8 cellular contexts compared by ENCODE assay signal in the genomic region with DNA sequence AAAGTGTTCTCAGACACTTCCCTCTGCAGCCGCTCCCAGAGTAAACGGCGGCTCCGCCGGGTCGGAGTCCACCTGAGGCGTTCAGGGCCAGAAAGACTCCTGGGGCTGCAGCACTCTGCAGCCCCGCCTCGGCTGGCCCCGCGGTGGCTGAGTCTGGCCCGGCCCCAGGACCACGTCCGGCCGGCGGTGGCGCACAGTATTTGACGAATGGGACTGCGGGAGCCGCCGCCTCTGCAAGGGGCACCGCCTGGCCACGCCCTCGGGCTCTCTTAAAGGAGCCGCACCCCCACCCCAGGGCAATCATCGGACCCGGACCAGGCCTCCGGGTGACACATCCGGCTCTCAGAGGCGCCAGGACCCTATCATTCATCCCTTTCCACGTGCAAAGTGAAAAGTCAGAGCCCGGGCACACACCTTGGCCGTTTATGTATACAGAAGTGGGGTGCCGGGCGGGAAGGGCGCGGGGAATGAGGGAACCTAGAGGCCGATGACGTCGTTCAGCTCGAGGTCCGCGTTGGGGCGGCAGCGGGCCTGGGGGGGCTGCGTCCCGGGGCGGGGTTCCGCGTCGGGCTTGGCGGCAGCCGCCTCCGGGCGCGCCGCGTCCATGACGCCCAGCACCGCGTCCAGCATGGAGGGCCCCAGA. TPM values are rescaled to one million over a fixed set of nuclear protein-coding genes. Genes with fewer than 3 reads are reported as not detected.
DNase-seq lines count a peak whose midpoint lies in the region; ATAC-seq and TF ChIP-seq lines count a peak whose summit lies in the region.

No MANE protein-coding gene starts in this region.

- H3K9me3 Mint-ChIP-seq in H9: 0 out of 5 replicates have a peak, but pooled peaks cover 0 to 3% of the 10 kb centered on the region in 2 experiments
- H3K9me3 Mint-ChIP-seq in T-cell: no peaks in the 10 kb centered on the region

- H3K4me3 ChIP-seq in GM12864 (ENCODE audit: low read depth, low read length): peak overlapping the region; percentile 52
- H3K4me3 ChIP-seq in Loucy (ENCODE audit: low read length, poor library complexity, severe bottlenecking): peak overlapping the region; percentile 100
- H3K4me3 ChIP-seq in right cardiac atrium (ENCODE audit: low read length): peak overlapping the region; percentile 46
- H3K4me3 ChIP-seq in psoas muscle: peak overlapping the region; percentile 78
- H3K4me3 ChIP-seq in vagina: peak overlapping the region; percentile 62 to 64

- no peak overlapping the region for H3K4ac ChIP-seq in H9 (ENCODE audit: low read depth, low read length)

- no peak overlapping the region for H4K91ac ChIP-seq in H9 (ENCODE audit: insufficient read length, low read depth, low read length)

- ATAC-seq in T-cell (replicated peaks in 1 of 4): peak; percentile 19 to 39 (median 38)
- ATAC-seq in right cardiac atrium: peak; percentile 81 to 83
- ATAC-seq in psoas muscle: peak; percentile 77 to 87 (median 80)

- H3K36me3 Mint-ChIP-seq in H9 (ENCODE audit: insufficient read depth in 1 of 3, low read depth in 3 of 3) (peaks cover 3 to 19% (median 18%) of the 10 kb centered on the region in 3 experiments; a peak in 6 of 7 replicates), T-cell (peaks cover under 1% of the 10 kb centered on the region)

- H3K4me1 Mint-ChIP-seq in H9 (peaks cover 11 to 12% of the 10 kb centered on the region in 2 experiments), T-cell (peaks cover 17 to 28% (median 25%) of the 10 kb centered on the region in 3 donors)

- no peaks in the 10 kb centered on the region for H3K9me2 ChIP-seq in Loucy (replicated peaks; ENCODE audit: low read depth, low read length)

- H3K27me3 ChIP-seq in H9 (ENCODE audit: insufficient read depth, low read length) (no peaks in the 10 kb centered on the region; the same call in 1 of the 2 replicates), Loucy (ENCODE audit: insufficient read depth, low read length, poor library complexity, severe bottlenecking) (no peaks in the 10 kb centered on the region), right cardiac atrium (ENCODE audit: control insufficient read depth, insufficient read depth) (no peaks in the 10 kb centered on the region), psoas muscle (ENCODE audit: insufficient read depth in 3 of 3, low read length in 2 of 3) (peaks cover 0 to 12% (median 0%) of the 10 kb centered on the region in 3 donors), vagina (no peaks in the 10 kb centered on the region)

- intact Hi-C loops in right cardiac atrium (cut with DNase I): no loop called here
- intact Hi-C loops in psoas muscle (cut with DNase I): loop anchor here in 1 of 2 donors (10.0 kb wide), 1 partner anchor 480 kb away; no protein-coding TSS in a partner anchor
- intact Hi-C loops in vagina (cut with DNase I): no loop called here

- H2BK12ac ChIP-seq in H9 (ENCODE audit: insufficient read length, low read depth, low read length): no peak overlapping the region

- CTCF ChIA-PET in T-cell (lab: Charles Lee): no interaction called here

- no peak overlapping the region for H2BK15ac ChIP-seq in H9 (ENCODE audit: low read depth, low read length)

- whole genome bisulfite sequencing in H9 (ENCODE audit: extremely low coverage, insufficient read length, low lambda C conversion rate): no CpG with 5 or more reads among the region's 61 CpGs
- 19% methylated on average over 61 of the region's 61 CpGs for WGBS in right cardiac atrium
- WGBS in psoas muscle, 3 donors: 5 to 10% (median 6%) methylated on average over 40 to 61 of the region's 61 CpGs

- H3K27ac Mint-ChIP-seq in H9 (peak overlapping the region; percentile 77 to 100 (median 99); a peak in 6 of 7 replicates), T-cell (peak overlapping the region; percentile 89 to 90)

- no peak overlapping the region for H3T11ph ChIP-seq in H9 (ENCODE audit: low read length)

- H3K79me1 ChIP-seq in H9 (ENCODE audit: insufficient read depth, low read depth, low read length, poor library complexity, severe bottlenecking): no peaks in the 10 kb centered on the region

- no peak overlapping the region for H4K5ac ChIP-seq in H9 (ENCODE audit: insufficient read length, low read depth, low read length)

- H3K18ac ChIP-seq in H9 (ENCODE audit: insufficient read length, low read depth, low read length): peak overlapping the region; percentile 90

- peaks cover 35% of the 10 kb centered on the region for H3K27me3 Mint-ChIP-seq in H9 (ENCODE audit: low read depth)
- peaks cover 4 to 16% of the 10 kb centered on the region in 2 donors for H3K27me3 Mint-ChIP-seq in T-cell

- H3K4me2 ChIP-seq in H9 (ENCODE audit: insufficient read depth, insufficient read length, low read length) (peak overlapping the region; percentile 32), Loucy (ENCODE audit: low read depth, low read length, poor library complexity, severe bottlenecking) (peak overlapping the region; percentile 100)

- no peaks in the 10 kb centered on the region for H4K20me1 ChIP-seq in H9 (ENCODE audit: control insufficient read depth, insufficient read depth, insufficient read length)
- peaks cover 12% of the 10 kb centered on the region for H4K20me1 ChIP-seq in Loucy (ENCODE audit: insufficient read depth, low read length, poor library complexity, severe bottlenecking)

- no peak overlapping the region for H4K8ac ChIP-seq in H9 (replicated peaks; ENCODE audit: insufficient read length, low read depth, low read length)

- no peak for TF ChIP-seq CTCF in GM12864 (IDR thresholded peaks at IDR 0.05; ENCODE audit: low read depth, low read length, missing control alignments)
- no peak for TF ChIP-seq CTCF in H9 (conservative IDR thresholded peaks at IDR 0.05)
- no peak for TF ChIP-seq CTCF in Loucy (conservative IDR thresholded peaks at IDR 0.05; ENCODE audit: low read length)
- TF ChIP-seq CTCF in psoas muscle (IDR thresholded peaks at IDR 0.05): no peak
- peak in 1 of 3 experiments; percentile 8 for TF ChIP-seq CTCF in vagina (IDR thresholded peaks at IDR 0.05)

- H3K27ac ChIP-seq in H9 (ENCODE audit: insufficient read length, low read depth, low read length): no peak overlapping the region
- peak overlapping the region; percentile 95 for H3K27ac ChIP-seq in right cardiac atrium (ENCODE audit: low read length)
- peak overlapping the region; percentile 91 for H3K27ac ChIP-seq in psoas muscle
- H3K27ac ChIP-seq in vagina: peak overlapping the region; percentile 90

- H3K79me2 ChIP-seq in H9 (ENCODE audit: insufficient read depth, low read length) (no peaks in the 10 kb centered on the region), Loucy (ENCODE audit: insufficient read depth, low read length) (no peaks in the 10 kb centered on the region)

- peaks cover 11% of the 10 kb centered on the region for H3K23me2 ChIP-seq in H9 (ENCODE audit: insufficient read length, low read depth, low read length, poor library complexity, severe bottlenecking)

- H3K9ac ChIP-seq in H9 (ENCODE audit: extremely low read depth, insufficient read length, low read length): peak overlapping the region; percentile 23
- peak overlapping the region; percentile 83 for H3K9ac ChIP-seq in Loucy (ENCODE audit: low read depth, low read length, poor library complexity, severe bottlenecking)

- H2AK5ac ChIP-seq in H9 (ENCODE audit: insufficient read length, low read length): no peak overlapping the region

- H3K56ac ChIP-seq in H9 (ENCODE audit: insufficient read length, low read depth, low read length): no peak overlapping the region

- H2BK5ac ChIP-seq in H9 (ENCODE audit: insufficient read length, low read length): no peak overlapping the region

- POLR2A ChIA-PET in T-cell (lab: Charles Lee): no interaction called here

- H2BK20ac ChIP-seq in H9 (ENCODE audit: low read depth, low read length, poor library complexity, severe bottlenecking): no peak overlapping the region

- no peak overlapping the region for H2AFZ ChIP-seq in H9 (ENCODE audit: low read length)
- peak overlapping the region; percentile 97 for H2AFZ ChIP-seq in Loucy (ENCODE audit: low read length)

- H2BK120ac ChIP-seq in H9 (ENCODE audit: low read depth, low read length, poor library complexity, severe bottlenecking): peak overlapping the region; percentile 89

- H3K36me3 ChIP-seq in Loucy (ENCODE audit: insufficient read depth, low read length): peaks cover 14% of the 10 kb centered on the region; the same call in 1 of the 2 replicates
- H3K36me3 ChIP-seq in psoas muscle (ENCODE audit: insufficient read depth in 1 of 2, low read depth in 1 of 2): peaks cover 0 to 26% of the 10 kb centered on the region in 2 donors
- peaks cover 0 to 25% of the 10 kb centered on the region in 2 donors for H3K36me3 ChIP-seq in vagina

- H3K23ac ChIP-seq in H9 (ENCODE audit: insufficient read length, low read depth, low read length): no peak overlapping the region

- H3K9me3 ChIP-seq in H9 (ENCODE audit: control insufficient read depth, low read depth, low read length) (no peaks in the 10 kb centered on the region), Loucy (ENCODE audit: insufficient read depth, low read depth, low read length) (no peaks in the 10 kb centered on the region), right cardiac atrium (ENCODE audit: control insufficient read depth, low read length) (no peaks in the 10 kb centered on the region), psoas muscle (no peaks in the 10 kb centered on the region), vagina (no peaks in the 10 kb centered on the region)

- H3F3A ChIP-seq in Loucy (ENCODE audit: low read depth): peaks cover 5% of the 10 kb centered on the region; the same call in 1 of the 2 replicates

- peak overlapping the region; percentile 75 to 84 for H3K4me3 Mint-ChIP-seq in H9
- H3K4me3 Mint-ChIP-seq in T-cell: peak overlapping the region; percentile 85 to 89 (median 85)

- H3K14ac ChIP-seq in H9 (ENCODE audit: insufficient read depth, low read length): peak overlapping the region; percentile 86; the same call in 1 of the 2 replicates

- DNase-seq in GM12864 (ENCODE audit: low read depth) (peak; percentile 50), H9 (peak; percentile 95), T-cell (peak in 31 of 34 experiments; percentile 24 to 71 (median 49)), amygdala (lab: John Stamatoyannopoulos, UW) (peak in 54 of 56 donors; percentile 33 to 89 (median 74)), right cardiac atrium (peak; percentile 95 to 98 (median 97)), psoas muscle (peak; percentile 92 to 94), vagina (ENCODE audit: extremely low spot score in 2 of 2) (peak in 1 of 2 donors; percentile 94)

- TF ChIP-seq POLR2A in vagina (IDR thresholded peaks at IDR 0.05): no peak

- H3K4me1 ChIP-seq in H9 (ENCODE audit: insufficient read depth, low read length): no peaks in the 10 kb centered on the region
- H3K4me1 ChIP-seq in Loucy (ENCODE audit: insufficient read depth, low read length, poor library complexity, severe bottlenecking): peaks cover 8% of the 10 kb centered on the region
- peaks cover 6% of the 10 kb centered on the region for H3K4me1 ChIP-seq in right cardiac atrium (ENCODE audit: control insufficient read depth, insufficient read depth, low read length)
- peaks cover 9% of the 10 kb centered on the region for H3K4me1 ChIP-seq in psoas muscle
- H3K4me1 ChIP-seq in vagina: peaks cover 41% of the 10 kb centered on the region

RNA-seq across cellular contexts. Expression of a gene that starts 1.2 kb away (rescaled TPM):
- total RNA-seq in H9 (2021): 3.7 and 3.8 TPM in 2 replicates
- 1 to 10 TPM; 2.2 to 7.9 (median 7.5) TPM for total RNA-seq in T-cell
- 1 to 10 TPM; 2.1 to 4.1 (median 2.7) TPM for total RNA-seq in right cardiac atrium
- 2.3 TPM for polyA plus RNA-seq in right cardiac atrium
- 1 to 10 TPM; 2.0 to 3.7 (median 2.7) TPM for total RNA-seq in psoas muscle
- 1 to 10 TPM; 1.7 to 3.9 (median 3.7) TPM for polyA plus RNA-seq in psoas muscle
- 10.3 TPM for total RNA-seq in vagina

RNA-seq across cellular contexts. Expression of a gene that starts 8.4 kb away (rescaled TPM):
- total RNA-seq in H9 (2021) (1.6 and 2.9 TPM in 2 replicates), T-cell (under 1 TPM in 1 of 5 donors, not detected in 4; 0.43 TPM), right cardiac atrium (10 to 100 TPM; 10.4 to 22.5 (median 12.8) TPM), psoas muscle (1 to 10 TPM; 5.0 to 7.4 (median 6.0) TPM), vagina (33.4 TPM)
- polyA plus RNA-seq in right cardiac atrium (10.8 TPM), psoas muscle (1 to 10 TPM; 1.1 to 4.1 (median 3.1) TPM)

RNA-seq across cellular contexts. Expression of a gene that starts 15.7 kb away (rescaled TPM):
- total RNA-seq in H9 (2021) (133 and 148 TPM in 2 replicates), T-cell (100 to 1,000 TPM; 506 to 622 (median 618) TPM), right cardiac atrium (10 to 100 TPM; 66.2 to 87.4 (median 71.4) TPM), psoas muscle (10 to 100 TPM; 28.2 to 60.2 (median 41.8) TPM), vagina (129 TPM)
- polyA plus RNA-seq in right cardiac atrium (77.5 TPM), psoas muscle (10 to 100 TPM; 21.7 to 28.6 (median 27.2) TPM)

RNA-seq across cellular contexts. Expression of a gene that starts 37.9 kb away (rescaled TPM):
- total RNA-seq in H9 (2021) (not detected in 2 replicates), T-cell (10 to 100 TPM in 1 of 5 donors, 1 to 10 TPM in 3, under 1 TPM in 1; 0.49 to 16.7 (median 1.3) TPM), right cardiac atrium (not detected), psoas muscle (not detected), vagina (not detected)
- polyA plus RNA-seq in right cardiac atrium (not detected), psoas muscle (not detected)

RNA-seq across cellular contexts. Expression of a gene that starts 49.5 kb away (rescaled TPM):
- total RNA-seq in H9 (2021) (43.1 and 47.1 TPM in 2 replicates), T-cell (under 1 TPM in 2 of 5 donors, not detected in 3; 0.26 to 0.41 TPM), right cardiac atrium (1 to 10 TPM; 2.4 to 3.0 (median 2.9) TPM), psoas muscle (1 to 10 TPM in 1 of 4 donors, under 1 TPM in 2, not detected in 1; 0.34 to 1.9 (median 0.67) TPM), vagina (5.9 TPM)
- polyA plus RNA-seq in right cardiac atrium (3.6 TPM), psoas muscle (under 1 TPM; 0.38 to 0.63 (median 0.40) TPM)

Comparison
In these comparisons a context has a peak if more than half of its experiments do, and no peak if none do; other contexts are left out.
1. H3K4me3 ChIP-seq: peak in every context shown above with its lines; median percentile 100 in Loucy; 78 in psoas muscle; 63 in vagina; 52 in GM12864; 46 in right cardiac atrium.